21 cellular contexts compared by ENCODE assay signal in genomic region chr2:9846554-9846953, GRCh38. TPM values are rescaled to one million over a fixed set of nuclear protein-coding genes. Genes with fewer than 3 reads are reported as not detected.
DNase-seq lines count a peak whose midpoint lies in the region; ATAC-seq, FAIRE-seq and TF ChIP-seq lines count a peak whose summit lies in the region.
"Had no signal": no experiment of that assay in that cellular context is flagged by ENCODE, and none has a peak within 500 bp of the region (broad histone marks: within the 10 kb centered on the region; RNA-seq: fewer than 3 reads in every experiment).

No MANE protein-coding gene starts in this region.

- H2AFZ ChIP-seq in keratinocyte (ENCODE audit: control insufficient read depth, low read length), result no peak overlapping the region

- peak overlapping the region in 9 of 11 experiments; percentile 2 to 40 (median 19); a peak in 8 of 22 replicates for H3K4me2 ChIP-seq in BLaER1 treated with 17β-estradiol and CSF1 and Interleukin-3, amounts not matched to agents 10 nM and 100 nM
- H3K4me2 ChIP-seq in keratinocyte (ENCODE audit: control insufficient read depth, extremely low read depth, insufficient read depth, low read depth, low read length), result peak overlapping the region; percentile 93

- no peaks in the 10 kb centered on the region for H3K27me3 ChIP-seq in BLaER1 treated with 17β-estradiol and CSF1 and Interleukin-3, amounts not matched to agents 10 nM and 100 nM
- H3K27me3 ChIP-seq in bronchial epithelial cell (ENCODE audit: control insufficient read depth, insufficient read depth, low read length) (no peaks in the 10 kb centered on the region), keratinocyte (ENCODE audit: control insufficient read depth, extremely low read depth, insufficient read depth, low read length) (no peaks in the 10 kb centered on the region), body of pancreas (no peaks in the 10 kb centered on the region)
- H3K27me3 ChIP-seq: SJSA1 had no signal

- no peak for TF ChIP-seq POLR2A in body of pancreas (IDR thresholded peaks at IDR 0.05)

- no peak for FAIRE-seq in bronchial epithelial cell (lab: Jason Lieb, UNC)
- FAIRE-seq in keratinocyte (lab: Jason Lieb, UNC), result peak; percentile 68
- FAIRE-seq: colon, TTC549 had no signal

- no peak for TF ChIP-seq CTCF in HFFc6 (IDR thresholded peaks at IDR 0.05)
- no peak for TF ChIP-seq CTCF in bronchial epithelial cell (IDR thresholded peaks at IDR 0.05; ENCODE audit: insufficient read depth, low read length, severe bottlenecking)
- no peak for TF ChIP-seq CTCF in keratinocyte (optimal IDR thresholded peaks at IDR 0.05 in 1 of 3, IDR thresholded peaks at IDR 0.05 in 1 of 3, conservative IDR thresholded peaks at IDR 0.05 in 1 of 3; ENCODE audit: extremely low read depth in 1 of 3, insufficient read depth in 2 of 3, low read length in 3 of 3)
- no peak for TF ChIP-seq CTCF in body of pancreas (IDR thresholded peaks at IDR 0.05)

- DNase-seq in HFFc6 (peak; percentile 18), bronchial epithelial cell (ENCODE audit: low read depth) (peak; percentile 87), keratinocyte (ENCODE audit: low read depth, low spot score) (peak; percentile 49), NCI-H2227 (lab: John Stamatoyannopoulos, UW; ENCODE audit: unreplicated experiment) (no peak), NCI-H1417 treated with DMSO at 0.1 percent for 48 hours (lab: John Stamatoyannopoulos, UW) (no peak), body of pancreas (no peak)
- DNase-seq in activated naive CD4-positive, alpha-beta T cell treated with anti-CD3 and anti-CD28 coated beads, Interleukin-2, amount 10 ng/mL, durations not matched to agents 7 days and 5 days, result no peak
- DNase-seq: activated T-cell treated with anti-CD3 and anti-CD28 coated beads, Interleukin-2, amount 50 U/mL, for 48 hours; DMS153; KG1; left ventricle myocardium inferior; NCI-H1436 treated with DMSO at 0.1 percent for 48 hours; NCI-H2227 treated with DMSO at 0.1 percent for 48 hours; stimulated activated CD4-positive, alpha-beta T cell treated with anti-CD3 and anti-CD28 coated beads, Interleukin-12 subunit alpha, Interleukin-12 subunit beta, amount 100 ng/mL, for 4 hours; stimulated activated naive CD8-positive, alpha-beta T cell treated with anti-CD3 and anti-CD28 coated beads, Interleukin-15, amount 100 ng/mL, for 72 hours had no signal

- peaks cover 29 to 43% (median 37%) of the 10 kb centered on the region in 10 experiments for H3K4me1 ChIP-seq in BLaER1 treated with 17β-estradiol and CSF1 and Interleukin-3, amounts not matched to agents 10 nM and 100 nM
- H3K4me1 ChIP-seq in keratinocyte (ENCODE audit: control insufficient read depth, extremely low read depth, insufficient read depth, low read length) (peaks cover 40% of the 10 kb centered on the region), body of pancreas (peaks cover 14% of the 10 kb centered on the region)
- H3K4me1 ChIP-seq: prostate gland had no signal

- dilution Hi-C loops in keratinocyte (cut with MboI; ENCODE audit: extremely low pct_ligation_motif_present, low sequenced_read_pairs), result no loop called here

- peaks cover 49 to 69% (median 62%) of the 10 kb centered on the region in 11 experiments for H3K36me3 ChIP-seq in BLaER1 treated with 17β-estradiol and CSF1 and Interleukin-3, amounts not matched to agents 10 nM and 100 nM
- H3K36me3 ChIP-seq in bronchial epithelial cell (ENCODE audit: control insufficient read depth, insufficient read depth, low read length), result peaks cover 3% of the 10 kb centered on the region
- peaks cover 4 to 12% of the 10 kb centered on the region in 2 experiments for H3K36me3 ChIP-seq in keratinocyte (ENCODE audit: control insufficient read depth in 2 of 2, extremely low read depth in 1 of 2, insufficient read depth in 2 of 2, low read length in 2 of 2)
- peaks cover 0 to 5% of the 10 kb centered on the region in 2 donors for H3K36me3 ChIP-seq in body of pancreas (replicated peaks in 1 of 2; ENCODE audit: insufficient read depth in 1 of 2, low read depth in 2 of 2)
- H3K36me3 ChIP-seq: prostate gland had no signal

- no peak overlapping the region for H3K4me3 ChIP-seq in BLaER1 treated with 17β-estradiol and CSF1 and Interleukin-3, amounts not matched to agents 10 nM and 100 nM
- H3K4me3 ChIP-seq in bronchial epithelial cell (ENCODE audit: low read depth, low read length), result no peak overlapping the region
- peak overlapping the region in 2 of 3 experiments; percentile 8 to 50 for H3K4me3 ChIP-seq in keratinocyte (ENCODE audit: control insufficient read depth in 2 of 3, extremely low read depth in 1 of 3, insufficient read depth in 2 of 3, low read depth in 1 of 3, low read length in 3 of 3)
- H3K4me3 ChIP-seq in body of pancreas, result no peak overlapping the region
- H3K4me3 ChIP-seq: left ventricle myocardium inferior, prostate gland, SJSA1 had no signal

- no peaks in the 10 kb centered on the region for H3K9me1 ChIP-seq in keratinocyte (ENCODE audit: control insufficient read depth, extremely low read depth, insufficient read depth, low read length)

- peaks cover 0 to 11% (median 0%) of the 10 kb centered on the region in 11 experiments; a peak in 4 of 22 replicates for H4K20me1 ChIP-seq in BLaER1 treated with 17β-estradiol and CSF1 and Interleukin-3, amounts not matched to agents 10 nM and 100 nM
- H4K20me1 ChIP-seq in keratinocyte (ENCODE audit: control insufficient read depth, extremely low read depth, insufficient read depth, low read length), result no peaks in the 10 kb centered on the region

- no peaks in the 10 kb centered on the region for H3K27me3 Mint-ChIP-seq in HFFc6 (ENCODE audit: insufficient read depth)
- no peaks in the 10 kb centered on the region for H3K27me3 Mint-ChIP-seq in activated naive CD4-positive, alpha-beta T cell treated with anti-CD3 and anti-CD28 coated beads, Interleukin-2, amount 10 ng/mL, durations not matched to agents 7 days and 5 days
- H3K27me3 Mint-ChIP-seq: B cell had no signal

- H3K9me3 Mint-ChIP-seq in HFFc6, result no peaks in the 10 kb centered on the region
- no peaks in the 10 kb centered on the region for H3K9me3 Mint-ChIP-seq in activated naive CD4-positive, alpha-beta T cell treated with anti-CD3 and anti-CD28 coated beads, Interleukin-2, amount 10 ng/mL, durations not matched to agents 7 days and 5 days
- H3K9me3 Mint-ChIP-seq: stimulated activated naive CD8-positive, alpha-beta T cell treated with anti-CD3 and anti-CD28 coated beads, Interleukin-15, amount 100 ng/mL, for 72 hours had no signal

- H3K9ac ChIP-seq in BLaER1 treated with 17β-estradiol and CSF1 and Interleukin-3, amounts not matched to agents 10 nM and 100 nM, result 0 out of 22 replicates have a peak overlapping the region, but pooled peaks of 1 of the 11 experiments have one; percentile 5
- peak overlapping the region; percentile 13 for H3K9ac ChIP-seq in keratinocyte (ENCODE audit: control insufficient read depth, extremely low read depth, insufficient read depth, low read length)

- CTCF ChIA-PET in activated naive CD4-positive, alpha-beta T cell treated with anti-CD3 and anti-CD28 coated beads, Interleukin-2, amount 10 ng/mL, durations not matched to agents 7 days and 5 days (lab: Charles Lee), result interaction anchor here (0.5 to 1.3 kb wide), 2 partner anchors 138 to 212 kb away, joined by 3 to 4 read pairs; no protein-coding TSS in a partner anchor

- peak overlapping the region in 1 of 11 experiments; percentile 11; a peak in 1 of 22 replicates for H3K27ac ChIP-seq in BLaER1 treated with 17β-estradiol and CSF1 and Interleukin-3, amounts not matched to agents 10 nM and 100 nM
- H3K27ac ChIP-seq in keratinocyte (ENCODE audit: control insufficient read depth, insufficient read depth, low read length) (peak overlapping the region; percentile 83), body of pancreas (no peak overlapping the region)
- H3K27ac ChIP-seq: left ventricle myocardium inferior, prostate gland, SJSA1 had no signal

- H3K9me3 ChIP-seq in BLaER1 treated with 17β-estradiol and CSF1 and Interleukin-3, amounts not matched to agents 10 nM and 100 nM (replicated peaks in 1 of 11), result no peaks in the 10 kb centered on the region
- no peaks in the 10 kb centered on the region for H3K9me3 ChIP-seq in keratinocyte (ENCODE audit: control insufficient read depth, low read depth, low read length)
- H3K9me3 ChIP-seq in body of pancreas, result no peaks in the 10 kb centered on the region
- H3K9me3 ChIP-seq: left ventricle myocardium inferior, prostate gland, SJSA1 had no signal

- H3K79me2 ChIP-seq in keratinocyte (ENCODE audit: control insufficient read depth, insufficient read depth, low read length), result peaks cover 12% of the 10 kb centered on the region

- intact Hi-C loops in body of pancreas (cut with DNase I), result no loop called here

- H3K4me3 Mint-ChIP-seq in HFFc6, result peak overlapping the region; percentile 7
- H3K4me3 Mint-ChIP-seq in activated naive CD4-positive, alpha-beta T cell treated with anti-CD3 and anti-CD28 coated beads, Interleukin-2, amount 10 ng/mL, durations not matched to agents 7 days and 5 days, result no peak overlapping the region
- H3K4me3 Mint-ChIP-seq: B cell; stimulated activated naive CD8-positive, alpha-beta T cell treated with anti-CD3 and anti-CD28 coated beads, Interleukin-15, amount 100 ng/mL, for 72 hours had no signal

- peak overlapping the region; percentile 53; the same call in 1 of the 2 replicates for H3K27ac Mint-ChIP-seq in HFFc6
- H3K27ac Mint-ChIP-seq in activated naive CD4-positive, alpha-beta T cell treated with anti-CD3 and anti-CD28 coated beads, Interleukin-2, amount 10 ng/mL, durations not matched to agents 7 days and 5 days, result no peak overlapping the region
- H3K27ac Mint-ChIP-seq: B cell; stimulated activated naive CD8-positive, alpha-beta T cell treated with anti-CD3 and anti-CD28 coated beads, Interleukin-15, amount 100 ng/mL, for 72 hours had no signal

- peaks cover 12% of the 10 kb centered on the region for H3K36me3 Mint-ChIP-seq in HFFc6 (ENCODE audit: low read depth)
- peaks cover 61% of the 10 kb centered on the region for H3K36me3 Mint-ChIP-seq in activated naive CD4-positive, alpha-beta T cell treated with anti-CD3 and anti-CD28 coated beads, Interleukin-2, amount 10 ng/mL, durations not matched to agents 7 days and 5 days

- no peak for ATAC-seq in body of pancreas
- ATAC-seq: stimulated activated naive CD8-positive, alpha-beta T cell treated with anti-CD3 and anti-CD28 coated beads, Interleukin-15, amount 100 ng/mL, for 72 hours had no signal

- H3K4me1 Mint-ChIP-seq in HFFc6 (ENCODE audit: low read depth), result peaks cover 46% of the 10 kb centered on the region
- peaks cover 54% of the 10 kb centered on the region for H3K4me1 Mint-ChIP-seq in activated naive CD4-positive, alpha-beta T cell treated with anti-CD3 and anti-CD28 coated beads, Interleukin-2, amount 10 ng/mL, durations not matched to agents 7 days and 5 days

RNA-seq across cellular contexts. Expression of gene TAF1B, which starts 3.3 kb away (rescaled TPM):
- 10 to 100 TPM; 17.3 to 24.0 (median 22.3) TPM for total RNA-seq in HFFc6 (2021; fragmentation: NEBNext Ultra II Directional; extraction: Animal tissue kit (Norgen Biotek cat#: 25700))
- total RNA-seq in bronchial epithelial cell, result 28.7 and 30.5 TPM in 2 replicates
- 10.2 to 16.5 TPM (median 13.2 TPM) in 3 replicates for polyA plus RNA-seq in keratinocyte
- polyA plus RNA-seq in keratinocyte (2011; ENCODE audit: low read depth), result 5.4 TPM
- polyA plus RNA-seq in keratinocyte (2011; cell fraction: cytosol; rRNA removed), result 7.1 and 14.3 TPM in 2 replicates
- polyA plus RNA-seq in keratinocyte (2011; cell fraction: nucleus; rRNA removed), result 17.5 and 18.6 TPM in 2 replicates
- 7.3 and 12.9 TPM in 2 replicates for polyA plus RNA-seq in keratinocyte (2012; ENCODE audit: low replicate concordance)
- polyA minus RNA-seq in keratinocyte, result 9.2 to 20.1 TPM (median 13.9 TPM) in 3 replicates
- polyA minus RNA-seq in keratinocyte (2011; cell fraction: cytosol; rRNA and poly(A)+ RNA removed), result 15.3 TPM
- 13.8 and 30.7 TPM in 2 replicates for polyA minus RNA-seq in keratinocyte (2011; cell fraction: nucleus; rRNA and poly(A)+ RNA removed)
- 10 to 100 TPM; 12.9 to 19.5 TPM for total RNA-seq in body of pancreas

Comparison
In these comparisons a context has a peak if more than half of its experiments do, and no peak if none do; other contexts are left out.
1. H3K4me3 ChIP-seq: peak in keratinocyte (2 of 3); none in BLaER1 treated with 17β-estradiol and CSF1 and Interleukin-3, amounts not matched to agents 10 nM and 100 nM (0 of 10), bronchial epithelial cell (single experiment) and body of pancreas (0 of 2).
2. DNase-seq: peak in HFFc6 (single experiment), bronchial epithelial cell (single experiment) and keratinocyte (single experiment); none in NCI-H2227 (single experiment), NCI-H1417 treated with DMSO at 0.1 percent for 48 hours (single experiment), activated naive CD4-positive, alpha-beta T cell treated with anti-CD3 and anti-CD28 coated beads, Interleukin-2, amount 10 ng/mL, durations not matched to agents 7 days and 5 days (single experiment) and body of pancreas (0 of 4).